In the genomic region with DNA sequence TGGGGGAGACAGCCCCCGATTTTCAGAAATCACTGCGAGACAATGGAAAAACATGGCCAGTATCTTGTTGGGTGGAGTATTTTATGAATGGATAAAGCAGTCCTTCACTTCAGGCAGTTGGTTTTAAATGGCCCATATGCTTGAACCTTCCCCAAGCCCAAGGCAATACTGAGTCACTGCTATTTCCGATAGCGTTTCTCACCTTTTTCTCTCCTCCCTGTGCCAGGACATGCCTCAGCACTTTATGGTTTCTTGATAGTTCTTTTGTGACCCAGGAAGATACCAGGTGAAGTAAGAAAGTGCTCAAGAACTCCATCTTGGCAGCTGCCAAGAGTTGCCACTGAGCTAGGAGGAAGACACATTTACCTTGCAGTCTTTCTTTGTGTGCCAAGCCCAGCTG, we compare ENCODE assay signal across 26 cellular contexts. TPM values are rescaled to one million over a fixed set of nuclear protein-coding genes. Genes with fewer than 3 reads are reported as not detected.
"Had no signal": no experiment of that assay in that cellular context is flagged by ENCODE, and none has a peak within 500 bp of the region (broad histone marks: within the 10 kb centered on the region; RNA-seq: fewer than 3 reads in every experiment).

No MANE protein-coding gene starts in this region.

- H3K79me2 ChIP-seq: hepatocyte had no signal

- H3K36me3 Mint-ChIP-seq: naive B cell; stimulated activated effector memory CD8-positive, alpha-beta T cell treated with anti-CD3 and anti-CD28 coated beads, Interleukin-12 subunit alpha, Interleukin-12 subunit beta, amount 100 ng/mL, for 72 hours had no signal

- H3K4me3 ChIP-seq: colonic mucosa, esophagus muscularis mucosa, hepatocyte, lower lobe of right lung, pancreas, prostate gland, right lobe of liver, suprapubic skin, tibial artery, upper lobe of right lung had no signal

- H2AFZ ChIP-seq: hepatocyte had no signal

- H3K27me3 ChIP-seq: hepatocyte, right lobe of liver, suprapubic skin, tibial artery, upper lobe of right lung had no signal

- DNase-seq: caudate nucleus; colonic mucosa; dermis blood vessel endothelial cell; endodermal cell; kidney glomerular epithelial cell; lower lobe of right lung; mesenchymal stem cell; midbrain; naive B cell; occipital lobe; pancreas; right lobe of liver; stimulated activated CD4-positive, alpha-beta T cell treated with anti-CD3 and anti-CD28 coated beads, Interleukin-4, amount 100 ng/mL, for 1 hour; stimulated activated CD8-positive, alpha-beta memory T cell treated with anti-CD3 and anti-CD28 coated beads, Interleukin-4, amount 100 ng/mL, for 48 hours; stimulated activated naive CD8-positive, alpha-beta T cell treated with anti-CD3 and anti-CD28 coated beads, Interleukin-15, Interleukin-2, amounts not matched to agents 100 U/mL and 50 U/mL, for 24 hours; tibial artery; upper lobe of right lung had no signal

- ATAC-seq: left lobe of liver; lower lobe of right lung; pancreas; right lobe of liver; stimulated activated effector memory CD8-positive, alpha-beta T cell treated with anti-CD3 and anti-CD28 coated beads, Interleukin-12 subunit alpha, Interleukin-12 subunit beta, amount 100 ng/mL, for 72 hours; stimulated activated naive CD8-positive, alpha-beta T cell treated with anti-CD3 and anti-CD28 coated beads, Interleukin-15, Interleukin-2, amounts not matched to agents 100 U/mL and 50 U/mL, for 24 hours; upper lobe of right lung had no signal

- H3K36me3 ChIP-seq: colonic mucosa, esophagus muscularis mucosa, lower lobe of right lung, pancreas, prostate gland, right lobe of liver, suprapubic skin, tibial artery, upper lobe of right lung had no signal

- FAIRE-seq: pancreas had no signal

- H3K27ac ChIP-seq: colonic mucosa, hepatocyte, lower lobe of right lung, pancreas, prostate gland, right lobe of liver, suprapubic skin, upper lobe of right lung had no signal

- H3K4me2 ChIP-seq: hepatocyte had no signal

- H3K27ac Mint-ChIP-seq: endodermal cell; naive B cell; stimulated activated effector memory CD8-positive, alpha-beta T cell treated with anti-CD3 and anti-CD28 coated beads, Interleukin-12 subunit alpha, Interleukin-12 subunit beta, amount 100 ng/mL, for 72 hours had no signal

- H3K9me3 ChIP-seq: colonic mucosa, esophagus muscularis mucosa, lower lobe of right lung, pancreas, prostate gland, right lobe of liver, suprapubic skin, tibial artery, upper lobe of right lung had no signal

- H3K9me3 Mint-ChIP-seq: stimulated activated effector memory CD8-positive, alpha-beta T cell treated with anti-CD3 and anti-CD28 coated beads, Interleukin-12 subunit alpha, Interleukin-12 subunit beta, amount 100 ng/mL, for 72 hours had no signal

- H3K4me1 ChIP-seq: colonic mucosa, esophagus muscularis mucosa, lower lobe of right lung, pancreas, prostate gland, right lobe of liver, suprapubic skin, upper lobe of right lung had no signal

- H3K4me1 Mint-ChIP-seq: endodermal cell; naive B cell; stimulated activated effector memory CD8-positive, alpha-beta T cell treated with anti-CD3 and anti-CD28 coated beads, Interleukin-12 subunit alpha, Interleukin-12 subunit beta, amount 100 ng/mL, for 72 hours had no signal

- H3K4me3 Mint-ChIP-seq: endodermal cell; naive B cell; stimulated activated effector memory CD8-positive, alpha-beta T cell treated with anti-CD3 and anti-CD28 coated beads, Interleukin-12 subunit alpha, Interleukin-12 subunit beta, amount 100 ng/mL, for 72 hours had no signal

RNA-seq across cellular contexts. Expression of a gene that starts 26.8 kb away (rescaled TPM):
- total RNA-seq: cerebellum, colonic mucosa, dermis blood vessel endothelial cell, endodermal cell, esophagus muscularis mucosa, fibroblast of villous mesenchyme, hepatocyte, left lobe of liver, lower lobe of right lung, occipital lobe, pancreas, renal cortical epithelial cell, right lobe of liver, suprapubic skin, upper lobe of right lung had no signal
- polyA plus RNA-seq: hepatocyte, pancreas had no signal
